In the genomic region with DNA sequence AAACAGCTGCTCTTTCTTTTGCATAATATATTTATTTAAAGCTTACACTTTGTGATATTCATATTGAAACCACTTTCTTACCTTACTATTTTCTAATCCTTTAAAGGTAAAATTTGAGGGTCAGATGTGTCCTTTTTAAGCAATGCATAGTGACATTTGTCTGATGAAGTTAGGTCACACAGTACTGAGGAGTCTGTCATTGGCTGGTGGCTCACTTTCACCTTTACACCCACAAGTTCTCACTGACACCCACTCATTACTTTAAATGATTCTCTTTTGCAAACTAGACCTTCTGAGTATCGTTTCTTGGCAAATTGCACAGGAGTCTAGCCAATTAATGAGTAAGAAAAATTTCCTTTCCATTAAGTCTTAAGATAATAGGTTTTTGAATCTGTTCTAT, we compare ENCODE assay signal across 16 cellular contexts.
A peak's percentile ranks its signal among the peaks of the same experiment; 100 is the strongest.
DNase-seq lines count a peak whose midpoint lies in the region; ATAC-seq, FAIRE-seq and TF ChIP-seq lines count a peak whose summit lies in the region.
"Had no signal": no experiment of that assay in that cellular context is flagged by ENCODE, and none has a peak within 500 bp of the region (broad histone marks: within the 10 kb centered on the region; RNA-seq: fewer than 3 reads in every experiment).

No MANE protein-coding gene starts in this region.

- H3K27me3 ChIP-seq in neuronal stem cell (ENCODE audit: control insufficient read depth in 3 of 3, insufficient read depth in 3 of 3, low read depth in 1 of 3, low read length in 3 of 3): no peaks in the 10 kb centered on the region
- no peaks in the 10 kb centered on the region for H3K27me3 ChIP-seq in mammary epithelial cell (ENCODE audit: insufficient read depth, low read length)

- no peak overlapping the region for H3K14ac ChIP-seq in neuronal stem cell (ENCODE audit: low read length)

- no peaks in the 10 kb centered on the region for H3K79me1 ChIP-seq in neuronal stem cell (ENCODE audit: low read depth, low read length)

- H3K27ac ChIP-seq in neuronal stem cell (replicated peaks; ENCODE audit: low read length): no peak overlapping the region
- no peak overlapping the region for H3K27ac ChIP-seq in mammary epithelial cell (ENCODE audit: insufficient read depth, low read depth, low read length)
- H3K27ac ChIP-seq: C4-2B, PC-9 had no signal

- no peak overlapping the region for H2BK120ac ChIP-seq in neuronal stem cell (ENCODE audit: low read depth, low read length)

- no CpG with 5 or more reads among the region's 1 CpG for WGBS in neuronal stem cell (ENCODE audit: extremely low coverage in 2 of 2, insufficient read length in 2 of 2, insufficient replicate concordance in 1 of 2), 2 donors
- 0% methylated on average over 1 of the region's 1 CpG for WGBS in mammary epithelial cell (ENCODE audit: low coverage, missing lambda C conversion rate)

- H2BK5ac ChIP-seq in neuronal stem cell (ENCODE audit: low read length): no peak overlapping the region

- H3K36me3 ChIP-seq in neuronal stem cell (replicated peaks in 1 of 2; ENCODE audit: control insufficient read depth in 2 of 2, insufficient read depth in 2 of 2, low read length in 2 of 2): no peaks in the 10 kb centered on the region
- no peaks in the 10 kb centered on the region for H3K36me3 ChIP-seq in mammary epithelial cell (ENCODE audit: insufficient read depth, low read length)

- H2AFZ ChIP-seq in neuronal stem cell (ENCODE audit: low read length) (no peak overlapping the region), mammary epithelial cell (ENCODE audit: low read depth, low read length) (no peak overlapping the region)
- H2AFZ ChIP-seq: PC-9 had no signal

- CTCF ChIA-PET in mammary epithelial cell (lab: Charles Lee; ENCODE audit: low non-redundant PET): no interaction called here

- H2BK12ac ChIP-seq in neuronal stem cell (ENCODE audit: low read length): no peak overlapping the region

- intact Hi-C loops in mammary epithelial cell (cut with micrococcal nuclease): no loop called here

- FAIRE-seq in HTR-8/SVneo (lab: Jason Lieb, UNC): no peak

- TF ChIP-seq CTCF in mammary epithelial cell (conservative IDR thresholded peaks at IDR 0.05 in 1 of 2, IDR thresholded peaks at IDR 0.05 in 1 of 2; ENCODE audit: extremely low read depth in 1 of 2, insufficient read depth in 1 of 2, low read depth in 1 of 2, low read length in 2 of 2): no peak

- no peak overlapping the region for H2AK5ac ChIP-seq in neuronal stem cell (ENCODE audit: low read depth, low read length)

- no TSS peak for BruUV-seq in mammary epithelial cell (replicated peaks; lab: Mats Ljungman, UMichigan)

- H3K18ac ChIP-seq in neuronal stem cell (ENCODE audit: low read length): no peak overlapping the region

- H3K4me1 ChIP-seq in neuronal stem cell (ENCODE audit: control insufficient read depth in 2 of 2, insufficient read depth in 1 of 2, low read depth in 1 of 2, low read length in 2 of 2) (no peaks in the 10 kb centered on the region), mammary epithelial cell (ENCODE audit: insufficient read depth, low read length) (no peaks in the 10 kb centered on the region)

- H3K4me3 ChIP-seq in neuronal stem cell (ENCODE audit: low read length in 2 of 2) (no peak overlapping the region), mammary epithelial cell (replicated peaks in 1 of 3; ENCODE audit: insufficient read depth in 1 of 3, low read depth in 2 of 3, low read length in 3 of 3) (no peak overlapping the region)
- H3K4me3 ChIP-seq: PC-9 had no signal

- in situ Hi-C loops in mammary epithelial cell (cut with MboI; ENCODE audit: low sequenced_read_pairs in 2 of 2): no loop called here

- H3K4me2 ChIP-seq in neuronal stem cell (ENCODE audit: insufficient read depth, low read length, poor library complexity, severe bottlenecking) (no peak overlapping the region), mammary epithelial cell (ENCODE audit: insufficient read depth, low read depth, low read length) (no peak overlapping the region)
- H3K4me2 ChIP-seq: PC-9 had no signal

- H4K20me1 ChIP-seq in mammary epithelial cell (ENCODE audit: insufficient read depth, low read length): no peaks in the 10 kb centered on the region

- dilution Hi-C loops in mammary epithelial cell (cut with HindIII; ENCODE audit: low sequenced_read_pairs): no loop called here

- ATAC-seq in GM18502 (IDR thresholded peaks at IDR 0.05; ENCODE audit: poor library complexity, unreplicated experiment) (peak; percentile 56), GM19023 (IDR thresholded peaks at IDR 0.05; ENCODE audit: unreplicated experiment) (peak; percentile 57), HG02852 (IDR thresholded peaks at IDR 0.05; ENCODE audit: unreplicated experiment) (peak; percentile 78), HG03442 (IDR thresholded peaks at IDR 0.05; ENCODE audit: unreplicated experiment) (peak; percentile 75)
- ATAC-seq: T-cell had no signal

- no peaks in the 10 kb centered on the region for H3K9me3 ChIP-seq in neuronal stem cell (replicated peaks in 1 of 2; ENCODE audit: control insufficient read depth in 2 of 2, insufficient read depth in 1 of 2, low read depth in 1 of 2, low read length in 2 of 2)
- H3K9me3 ChIP-seq in mammary epithelial cell (replicated peaks; ENCODE audit: insufficient read depth, low read length): no peaks in the 10 kb centered on the region

- H2BK15ac ChIP-seq in neuronal stem cell (ENCODE audit: low read length): no peak overlapping the region

- H3K9ac ChIP-seq in neuronal stem cell (ENCODE audit: low read depth, low read length, poor library complexity) (no peak overlapping the region), mammary epithelial cell (ENCODE audit: insufficient read depth, low read length) (no peak overlapping the region)

- no peak overlapping the region for H3K4ac ChIP-seq in neuronal stem cell (ENCODE audit: low read length)

- no peaks in the 10 kb centered on the region for H3K79me2 ChIP-seq in mammary epithelial cell (ENCODE audit: insufficient read depth, low read length)

- no peak overlapping the region for H4K8ac ChIP-seq in neuronal stem cell (ENCODE audit: low read depth, low read length)

- H3K23ac ChIP-seq in neuronal stem cell (ENCODE audit: low read depth, low read length, poor library complexity): no peak overlapping the region

- DNase-seq in neuronal stem cell (ENCODE audit: low spot score) (no peak), HTR-8/SVneo (ENCODE audit: insufficient read length, low spot score) (no peak), T-helper 2 cell (no peak), mammary epithelial cell (no peak)
- DNase-seq: DMS153, EL, NCI-H146, NCI-H226, NCI-H69, PC-9, T-cell had no signal

- no peak overlapping the region for H4K91ac ChIP-seq in neuronal stem cell (ENCODE audit: low read depth, low read length, poor library complexity)
